22 cellular contexts compared by ENCODE assay signal in the genomic region with DNA sequence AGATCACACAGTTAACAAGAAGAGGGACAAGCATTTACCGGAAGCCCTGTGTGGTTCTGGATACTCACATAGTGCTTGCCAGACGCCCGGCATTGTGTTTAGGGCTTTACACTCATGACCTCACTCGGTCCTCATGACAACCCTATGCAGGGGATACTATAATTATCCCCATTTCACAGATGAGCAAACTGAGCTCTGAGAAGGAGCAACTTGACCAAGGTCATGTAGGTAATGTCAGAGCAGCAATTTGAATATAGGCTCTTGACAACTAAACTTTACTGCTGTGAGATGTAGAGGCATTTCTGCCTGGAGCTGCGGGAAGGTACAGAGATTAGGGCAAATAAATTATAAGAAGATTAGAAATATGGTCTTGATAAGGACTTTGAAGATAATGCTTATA.
DNase-seq lines count a peak whose midpoint lies in the region; ATAC-seq and TF ChIP-seq lines count a peak whose summit lies in the region.
"Had no signal": no experiment of that assay in that cellular context is flagged by ENCODE, and none has a peak within 500 bp of the region (broad histone marks: within the 10 kb centered on the region; RNA-seq: fewer than 3 reads in every experiment).

No MANE protein-coding gene starts in this region.

- H3K36me3 Mint-ChIP-seq in WTC11, result 0 out of 2 replicates have a peak, but pooled peaks cover 3% of the 10 kb centered on the region
- H3K36me3 Mint-ChIP-seq in activated T-cell treated with anti-CD3 and anti-CD28 coated beads, Interleukin-2, amount 50 U/mL, for 4 hours (ENCODE audit: insufficient read depth), result no peaks in the 10 kb centered on the region
- H3K36me3 Mint-ChIP-seq: CD4-positive, alpha-beta memory T cell had no signal

- peak overlapping the region; percentile 66 for H3K27ac Mint-ChIP-seq in WTC11
- H3K27ac Mint-ChIP-seq: CD4-positive, alpha-beta memory T cell had no signal

- H3K4me2 ChIP-seq in BLaER1 treated with 17β-estradiol and CSF1 and Interleukin-3, amounts not matched to agents 10 nM and 100 nM, result peak overlapping the region in 8 of 11 experiments; percentile 38 to 82 (median 70); a peak in 13 of 22 replicates

- no peaks in the 10 kb centered on the region for H3K36me3 ChIP-seq in BLaER1 treated with 17β-estradiol and CSF1 and Interleukin-3, amounts not matched to agents 10 nM and 100 nM
- H3K36me3 ChIP-seq in esophagus squamous epithelium (no peaks in the 10 kb centered on the region), tibial artery (no peaks in the 10 kb centered on the region)

- H4K20me1 ChIP-seq in BLaER1 treated with 17β-estradiol and CSF1 and Interleukin-3, amounts not matched to agents 10 nM and 100 nM, result no peaks in the 10 kb centered on the region

- TF ChIP-seq CTCF in WTC11 (IDR thresholded peaks at IDR 0.05) (no peak), esophagus squamous epithelium (IDR thresholded peaks at IDR 0.05) (no peak), tibial artery (IDR thresholded peaks at IDR 0.05) (no peak)

- intact Hi-C loops in esophagus squamous epithelium (cut with DNase I) (no loop called here), tibial artery (cut with DNase I; ENCODE audit: low total_unique reads) (loop anchor here (10.0 kb wide), 1 partner anchor 285 kb away; no protein-coding TSS in a partner anchor)

- H3K27me3 ChIP-seq in BLaER1 treated with 17β-estradiol and CSF1 and Interleukin-3, amounts not matched to agents 10 nM and 100 nM, result peaks cover 0 to 7% (median 0%) of the 10 kb centered on the region in 11 experiments; a peak in 2 of 22 replicates
- H3K27me3 ChIP-seq in esophagus squamous epithelium, result peaks cover 0 to 8% (median 0%) of the 10 kb centered on the region in 4 donors
- no peaks in the 10 kb centered on the region for H3K27me3 ChIP-seq in tibial artery

- ATAC-seq in WTC11 (no peak), HG02840 (IDR thresholded peaks at IDR 0.05; ENCODE audit: low FRiP score, unreplicated experiment) (no peak)
- ATAC-seq in activated T-cell treated with anti-CD3 and anti-CD28 coated beads, Interleukin-2, amount 50 U/mL, for 4 hours, result no peak
- ATAC-seq: HCT116 had no signal

- no peak overlapping the region for H3K27ac ChIP-seq in BLaER1 treated with 17β-estradiol and CSF1 and Interleukin-3, amounts not matched to agents 10 nM and 100 nM
- H3K27ac ChIP-seq in esophagus squamous epithelium, result peak overlapping the region in 3 of 4 donors; percentile 21 to 69 (median 38)
- H3K27ac ChIP-seq in tibial artery, result peak overlapping the region; percentile 84 to 89

- no peak overlapping the region for H3K4me3 ChIP-seq in BLaER1 treated with 17β-estradiol and CSF1 and Interleukin-3, amounts not matched to agents 10 nM and 100 nM
- no peak overlapping the region for H3K4me3 ChIP-seq in esophagus squamous epithelium
- H3K4me3 ChIP-seq in tibial artery, result no peak overlapping the region

- H3K27me3 Mint-ChIP-seq in WTC11 (ENCODE audit: low read depth), result no peaks in the 10 kb centered on the region
- H3K27me3 Mint-ChIP-seq in activated T-cell treated with anti-CD3 and anti-CD28 coated beads, Interleukin-2, amount 50 U/mL, for 4 hours (ENCODE audit: low read depth), result peaks cover 12% of the 10 kb centered on the region

- no peak overlapping the region for H3K9ac ChIP-seq in BLaER1 treated with 17β-estradiol and CSF1 and Interleukin-3, amounts not matched to agents 10 nM and 100 nM

- CTCF ChIA-PET in WTC11 (lab: Charles Lee), result no interaction called here

- H3K9me3 ChIP-seq in BLaER1 treated with 17β-estradiol and CSF1 and Interleukin-3, amounts not matched to agents 10 nM and 100 nM (replicated peaks in 1 of 11), result no peaks in the 10 kb centered on the region
- H3K9me3 ChIP-seq in esophagus squamous epithelium (no peaks in the 10 kb centered on the region), tibial artery (no peaks in the 10 kb centered on the region)

- 79 to 83% methylated on average over 5 of the region's 5 CpGs for WGBS in esophagus squamous epithelium, 2 donors

- POLR2A ChIA-PET in WTC11 (lab: Charles Lee), result no interaction called here

- H3K4me1 Mint-ChIP-seq in WTC11, result peaks cover 61% of the 10 kb centered on the region
- no peaks in the 10 kb centered on the region for H3K4me1 Mint-ChIP-seq in activated T-cell treated with anti-CD3 and anti-CD28 coated beads, Interleukin-2, amount 50 U/mL, for 4 hours (ENCODE audit: low read depth)
- H3K4me1 Mint-ChIP-seq: CD4-positive, alpha-beta memory T cell had no signal

- DNase-seq in WTC11 (ENCODE audit: low spot score) (no peak), esophagus squamous epithelium (lab: John Stamatoyannopoulos, UW) (no peak), tibial artery (no peak), NCI-H69 (lab: John Stamatoyannopoulos, UW) (no peak)
- no peak for DNase-seq in activated T-cell treated with anti-CD3 and anti-CD28 coated beads, Interleukin-2, amount 50 U/mL, for 4 hours
- DNase-seq: C1 segment of cervical spinal cord; CD4-positive, alpha-beta memory T cell; COR-L47; EL; GDM1; KBM-7; MV-4-11; NCI-H1105; NCI-H1436 treated with DMSO at 0.1 percent for 48 hours; NCI-H187 treated with DMSO at 0.1 percent for 48 hours; NCI-H524; NCI-H774; Right ventricle myocardium superior; RPMI8226 had no signal

- H3K4me3 Mint-ChIP-seq in WTC11, result no peak overlapping the region
- no peak overlapping the region for H3K4me3 Mint-ChIP-seq in activated T-cell treated with anti-CD3 and anti-CD28 coated beads, Interleukin-2, amount 50 U/mL, for 4 hours
- H3K4me3 Mint-ChIP-seq: CD4-positive, alpha-beta memory T cell had no signal

- H3K9me3 Mint-ChIP-seq in WTC11, result peaks cover 9% of the 10 kb centered on the region; the same call in 1 of the 2 replicates
- no peaks in the 10 kb centered on the region for H3K9me3 Mint-ChIP-seq in activated T-cell treated with anti-CD3 and anti-CD28 coated beads, Interleukin-2, amount 50 U/mL, for 4 hours

- H3K4me1 ChIP-seq in BLaER1 treated with 17β-estradiol and CSF1 and Interleukin-3, amounts not matched to agents 10 nM and 100 nM, result peaks cover 16 to 74% (median 40%) of the 10 kb centered on the region in 10 experiments
- peaks cover 0 to 2% (median 0%) of the 10 kb centered on the region in 3 donors for H3K4me1 ChIP-seq in esophagus squamous epithelium
- H3K4me1 ChIP-seq in tibial artery, result peaks cover 0 to 87% (median 27%) of the 10 kb centered on the region in 4 donors

- TF ChIP-seq POLR2A in esophagus squamous epithelium (IDR thresholded peaks at IDR 0.05), result no peak

TF ChIP-seq in WTC11, 78 proteins besides CTCF, POLR2A, EP300 and RAD21:
- TF ChIP-seq, protein P1, sequence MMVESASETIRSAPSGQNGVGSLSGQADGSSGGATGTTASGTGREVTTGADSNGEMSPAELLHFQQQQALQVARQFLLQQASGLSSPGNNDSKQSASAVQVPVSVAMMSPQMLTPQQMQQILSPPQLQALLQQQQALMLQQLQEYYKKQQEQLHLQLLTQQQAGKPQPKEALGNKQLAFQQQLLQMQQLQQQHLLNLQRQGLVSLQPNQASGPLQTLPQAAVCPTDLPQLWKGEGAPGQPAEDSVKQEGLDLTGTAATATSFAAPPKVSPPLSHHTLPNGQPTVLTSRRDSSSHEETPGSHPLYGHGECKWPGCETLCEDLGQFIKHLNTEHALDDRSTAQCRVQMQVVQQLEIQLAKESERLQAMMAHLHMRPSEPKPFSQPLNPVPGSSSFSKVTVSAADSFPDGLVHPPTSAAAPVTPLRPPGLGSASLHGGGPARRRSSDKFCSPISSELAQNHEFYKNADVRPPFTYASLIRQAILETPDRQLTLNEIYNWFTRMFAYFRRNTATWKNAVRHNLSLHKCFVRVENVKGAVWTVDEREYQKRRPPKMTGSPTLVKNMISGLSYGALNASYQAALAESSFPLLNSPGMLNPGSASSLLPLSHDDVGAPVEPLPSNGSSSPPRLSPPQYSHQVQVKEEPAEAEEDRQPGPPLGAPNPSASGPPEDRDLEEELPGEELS (CRISPR knock-in tag; IDR thresholded peaks at IDR 0.05), result no peak
- TF ChIP-seq ESRRA (CRISPR knock-in tag; IDR thresholded peaks at IDR 0.05; ENCODE audit: borderline replicate concordance), result no peak
- no peak for TF ChIP-seq ZNF416 (CRISPR knock-in tag; IDR thresholded peaks at IDR 0.05)
- TF ChIP-seq, protein P2, sequence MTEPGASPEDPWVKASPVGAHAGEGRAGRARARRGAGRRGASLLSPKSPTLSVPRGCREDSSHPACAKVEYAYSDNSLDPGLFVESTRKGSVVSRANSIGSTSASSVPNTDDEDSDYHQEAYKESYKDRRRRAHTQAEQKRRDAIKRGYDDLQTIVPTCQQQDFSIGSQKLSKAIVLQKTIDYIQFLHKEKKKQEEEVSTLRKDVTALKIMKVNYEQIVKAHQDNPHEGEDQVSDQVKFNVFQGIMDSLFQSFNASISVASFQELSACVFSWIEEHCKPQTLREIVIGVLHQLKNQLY (CRISPR knock-in tag; IDR thresholded peaks at IDR 0.05), result no peak
- TF ChIP-seq PRRX2 (CRISPR knock-in tag; IDR thresholded peaks at IDR 0.05), result no peak
- TF ChIP-seq, protein P3, sequence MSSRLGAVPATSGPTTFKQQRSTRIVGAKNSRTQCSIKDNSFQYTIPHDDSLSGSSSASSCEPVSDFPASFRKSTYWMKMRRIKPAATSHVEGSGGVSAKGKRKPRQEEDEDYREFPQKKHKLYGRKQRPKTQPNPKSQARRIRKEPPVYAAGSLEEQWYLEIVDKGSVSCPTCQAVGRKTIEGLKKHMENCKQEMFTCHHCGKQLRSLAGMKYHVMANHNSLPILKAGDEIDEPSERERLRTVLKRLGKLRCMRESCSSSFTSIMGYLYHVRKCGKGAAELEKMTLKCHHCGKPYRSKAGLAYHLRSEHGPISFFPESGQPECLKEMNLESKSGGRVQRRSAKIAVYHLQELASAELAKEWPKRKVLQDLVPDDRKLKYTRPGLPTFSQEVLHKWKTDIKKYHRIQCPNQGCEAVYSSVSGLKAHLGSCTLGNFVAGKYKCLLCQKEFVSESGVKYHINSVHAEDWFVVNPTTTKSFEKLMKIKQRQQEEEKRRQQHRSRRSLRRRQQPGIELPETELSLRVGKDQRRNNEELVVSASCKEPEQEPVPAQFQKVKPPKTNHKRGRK (CRISPR knock-in tag; IDR thresholded peaks at IDR 0.05; ENCODE audit: borderline replicate concordance), result no peak
- TF ChIP-seq GTF2I (CRISPR knock-in tag; conservative IDR thresholded peaks at IDR 0.05), result peak; percentile 80; the same call in 1 of the 2 replicates

Comparison
In these comparisons a context has a peak if more than half of its experiments do, and no peak if none do; other contexts are left out.
1. H3K27ac ChIP-seq: peak in esophagus squamous epithelium (3 of 4) and tibial artery (2 of 2); none in BLaER1 treated with 17β-estradiol and CSF1 and Interleukin-3, amounts not matched to agents 10 nM and 100 nM (0 of 11).